In the genomic region with DNA sequence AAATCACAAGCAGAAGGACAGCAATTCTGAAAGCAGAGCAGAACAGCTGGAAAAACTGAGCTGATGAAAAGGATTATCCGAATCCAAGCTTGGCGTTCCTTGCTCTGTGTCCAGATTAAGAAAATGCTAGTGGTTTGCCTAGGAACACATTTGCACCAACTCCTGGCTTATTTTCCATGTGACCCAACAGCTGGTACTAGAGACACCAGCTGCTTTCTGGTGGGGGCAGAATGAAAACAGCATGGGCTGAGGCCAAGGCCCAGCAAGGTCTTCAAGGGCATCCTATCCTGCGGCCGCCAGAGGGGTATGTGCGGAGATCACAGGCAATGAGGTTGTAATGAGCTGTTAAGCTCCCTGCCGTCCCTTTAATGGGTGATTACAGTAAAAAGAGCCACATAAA, we compare ENCODE assay signal across 30 cellular contexts.
DNase-seq lines count a peak whose midpoint lies in the region; ATAC-seq and TF ChIP-seq lines count a peak whose summit lies in the region.
"Had no signal": no experiment of that assay in that cellular context is flagged by ENCODE, and none has a peak within 500 bp of the region (broad histone marks: within the 10 kb centered on the region; RNA-seq: fewer than 3 reads in every experiment).

No MANE protein-coding gene starts in this region.

- DNase-seq in NCI-H2227 treated with DMSO at 0.1 percent for 48 hours (lab: John Stamatoyannopoulos, UW) (peak; percentile 57), NCI-H2227 (lab: John Stamatoyannopoulos, UW; ENCODE audit: unreplicated experiment) (no peak), NCI-H82 (lab: John Stamatoyannopoulos, UW) (peak; percentile 97), memory B cell (ENCODE audit: low spot score in 2 of 2) (no peak), smooth muscle cell (lab: John Stamatoyannopoulos, UW; ENCODE audit: unreplicated experiment) (no peak), DMS153 treated with DMSO at 0.1 percent for 48 hours (lab: John Stamatoyannopoulos, UW; ENCODE audit: unreplicated experiment) (no peak), NCI-H146 treated with DMSO at 0.1 percent for 48 hours (lab: John Stamatoyannopoulos, UW; ENCODE audit: unreplicated experiment) (no peak)
- DNase-seq: activated B cell treated with CpG ODN at 0.5 μM for 24 hours; activated naive CD4-positive, alpha-beta T cell treated with anti-CD3 and anti-CD28 coated beads for 36 hours; activated T-cell treated with anti-CD3 and anti-CD28 coated beads, Interleukin-2, amount 50 U/mL, for 24 hours; cerebellar nuclear complex; erythroblast; foreskin melanocyte; kidney glomerular epithelial cell; NCI-H1417 treated with DMSO at 0.1 percent for 48 hours; NCI-H774; PC-3; posterior cingulate gyrus; spleen; stimulated activated CD4-positive, alpha-beta T cell treated with anti-CD3 and anti-CD28 coated beads, Interleukin-4, amount 100 ng/mL, for 24 hours; stimulated activated naive CD8-positive, alpha-beta T cell treated with anti-CD3 and anti-CD28 coated beads, Interleukin-15, amount 100 ng/mL, for 72 hours had no signal

- no peaks in the 10 kb centered on the region for H3K4me1 ChIP-seq in smooth muscle cell (ENCODE audit: low read depth)
- H3K4me1 ChIP-seq: ascending aorta, SJSA1 had no signal

- peaks cover 32% of the 10 kb centered on the region for H3K27me3 ChIP-seq in smooth muscle cell (ENCODE audit: low read depth)
- H3K27me3 ChIP-seq: ascending aorta, SJSA1, spleen had no signal

- peak overlapping the region; percentile 58 for H3K27ac Mint-ChIP-seq in memory B cell
- no peak overlapping the region for H3K27ac Mint-ChIP-seq in activated T-helper 17 cell treated with anti-CD3 and anti-CD28 coated beads, Interleukin-2, amount 50 U/mL, for 72 hours
- H3K27ac Mint-ChIP-seq: activated naive CD4-positive, alpha-beta T cell treated with anti-CD3 and anti-CD28 coated beads for 36 hours; mesothelial cell of epicardium; nephron; T-helper 2 cell treated with Interferon-gamma antibody and Interleukin-4, amounts not matched to agents 5 μg/mL and 100 μg/mL, for 36 hours; type B pancreatic cell had no signal

- H3K4me2 ChIP-seq in smooth muscle cell = no peak overlapping the region

- H3K9ac ChIP-seq in smooth muscle cell (ENCODE audit: low read depth) = no peak overlapping the region

- H4K20me1 ChIP-seq in smooth muscle cell (ENCODE audit: low read depth) = no peaks in the 10 kb centered on the region

- ATAC-seq in memory B cell (ENCODE audit: low read depth) = no peak
- ATAC-seq in activated T-helper 17 cell treated with anti-CD3 and anti-CD28 coated beads, Interleukin-2, amount 50 U/mL, for 72 hours (replicated peaks) = no peak
- ATAC-seq: HCT116; HepG2; PC-3; stimulated activated naive CD8-positive, alpha-beta T cell treated with anti-CD3 and anti-CD28 coated beads, Interleukin-15, amount 100 ng/mL, for 72 hours had no signal

- H3K9me3 ChIP-seq in smooth muscle cell (replicated peaks; ENCODE audit: low read depth) = no peaks in the 10 kb centered on the region
- H3K9me3 ChIP-seq: ascending aorta, SJSA1, spleen had no signal

- no peak overlapping the region for H3K4me3 ChIP-seq in smooth muscle cell
- H3K4me3 ChIP-seq: ascending aorta, SJSA1, spleen had no signal

- peaks cover 6% of the 10 kb centered on the region for H3K4me1 Mint-ChIP-seq in memory B cell
- peaks cover 12% of the 10 kb centered on the region for H3K4me1 Mint-ChIP-seq in activated T-helper 17 cell treated with anti-CD3 and anti-CD28 coated beads, Interleukin-2, amount 50 U/mL, for 72 hours

- H3K9me3 Mint-ChIP-seq in memory B cell = no peaks in the 10 kb centered on the region
- no peaks in the 10 kb centered on the region for H3K9me3 Mint-ChIP-seq in activated T-helper 17 cell treated with anti-CD3 and anti-CD28 coated beads, Interleukin-2, amount 50 U/mL, for 72 hours
- H3K9me3 Mint-ChIP-seq: activated B cell treated with CpG ODN at 0.5 μM for 24 hours; activated naive CD4-positive, alpha-beta T cell treated with anti-CD3 and anti-CD28 coated beads for 36 hours; activated T-cell treated with anti-CD3 and anti-CD28 coated beads, Interleukin-2, amount 50 U/mL, for 24 hours; mesothelial cell of epicardium; nephron; stimulated activated naive CD8-positive, alpha-beta T cell treated with anti-CD3 and anti-CD28 coated beads, Interleukin-15, amount 100 ng/mL, for 72 hours; T-helper 2 cell treated with Interferon-gamma antibody and Interleukin-4, amounts not matched to agents 5 μg/mL and 100 μg/mL, for 36 hours; type B pancreatic cell had no signal

- no peaks in the 10 kb centered on the region for H3K36me3 ChIP-seq in smooth muscle cell (ENCODE audit: low read depth)
- H3K36me3 ChIP-seq: ascending aorta, SJSA1 had no signal

- peaks cover 37% of the 10 kb centered on the region for H3K36me3 Mint-ChIP-seq in memory B cell
- peaks cover 98% of the 10 kb centered on the region for H3K36me3 Mint-ChIP-seq in activated T-helper 17 cell treated with anti-CD3 and anti-CD28 coated beads, Interleukin-2, amount 50 U/mL, for 72 hours (ENCODE audit: low read depth)
- H3K36me3 Mint-ChIP-seq: mesothelial cell of epicardium, type B pancreatic cell had no signal

- no peak overlapping the region for H3K4me3 Mint-ChIP-seq in memory B cell
- H3K4me3 Mint-ChIP-seq in activated T-helper 17 cell treated with anti-CD3 and anti-CD28 coated beads, Interleukin-2, amount 50 U/mL, for 72 hours = no peak overlapping the region
- H3K4me3 Mint-ChIP-seq: activated B cell treated with CpG ODN at 0.5 μM for 24 hours; activated naive CD4-positive, alpha-beta T cell treated with anti-CD3 and anti-CD28 coated beads for 36 hours; activated T-cell treated with anti-CD3 and anti-CD28 coated beads, Interleukin-2, amount 50 U/mL, for 24 hours; mesothelial cell of epicardium; nephron; stimulated activated naive CD8-positive, alpha-beta T cell treated with anti-CD3 and anti-CD28 coated beads, Interleukin-15, amount 100 ng/mL, for 72 hours; T-helper 2 cell treated with Interferon-gamma antibody and Interleukin-4, amounts not matched to agents 5 μg/mL and 100 μg/mL, for 36 hours; type B pancreatic cell had no signal

- WGBS in smooth muscle cell (ENCODE audit: low lambda C conversion rate) = 20% methylated on average over 6 of the region's 6 CpGs

- no peak for TF ChIP-seq CTCF in smooth muscle cell (IDR thresholded peaks at IDR 0.05; ENCODE audit: borderline replicate concordance, insufficient read depth, poor library complexity, severe bottlenecking)

- H3F3A ChIP-seq in smooth muscle cell (ENCODE audit: low read depth) = no peaks in the 10 kb centered on the region

- no peaks in the 10 kb centered on the region for H3K79me2 ChIP-seq in smooth muscle cell (ENCODE audit: low read depth)

- H3K27ac ChIP-seq in smooth muscle cell (ENCODE audit: low read depth) = no peak overlapping the region
- H3K27ac ChIP-seq: ascending aorta, SJSA1, spleen had no signal

- H2AFZ ChIP-seq in smooth muscle cell (ENCODE audit: low read depth) = peak overlapping the region; percentile 27

- H3K27me3 Mint-ChIP-seq in memory B cell = no peaks in the 10 kb centered on the region
- no peaks in the 10 kb centered on the region for H3K27me3 Mint-ChIP-seq in activated T-helper 17 cell treated with anti-CD3 and anti-CD28 coated beads, Interleukin-2, amount 50 U/mL, for 72 hours
- H3K27me3 Mint-ChIP-seq: activated B cell treated with CpG ODN at 0.5 μM for 24 hours; activated T-cell treated with anti-CD3 and anti-CD28 coated beads, Interleukin-2, amount 50 U/mL, for 24 hours; stimulated activated naive CD8-positive, alpha-beta T cell treated with anti-CD3 and anti-CD28 coated beads, Interleukin-15, amount 100 ng/mL, for 72 hours had no signal

Comparison
In these comparisons a context has a peak if more than half of its experiments do, and no peak if none do; other contexts are left out.
1. DNase-seq: peak in NCI-H2227 treated with DMSO at 0.1 percent for 48 hours (single experiment) and NCI-H82 (single experiment); none in NCI-H2227 (single experiment), memory B cell (0 of 2), smooth muscle cell (single experiment), DMS153 treated with DMSO at 0.1 percent for 48 hours (single experiment) and NCI-H146 treated with DMSO at 0.1 percent for 48 hours (single experiment).